ENCODE assay signal across 1 cellular context in the genomic region with DNA sequence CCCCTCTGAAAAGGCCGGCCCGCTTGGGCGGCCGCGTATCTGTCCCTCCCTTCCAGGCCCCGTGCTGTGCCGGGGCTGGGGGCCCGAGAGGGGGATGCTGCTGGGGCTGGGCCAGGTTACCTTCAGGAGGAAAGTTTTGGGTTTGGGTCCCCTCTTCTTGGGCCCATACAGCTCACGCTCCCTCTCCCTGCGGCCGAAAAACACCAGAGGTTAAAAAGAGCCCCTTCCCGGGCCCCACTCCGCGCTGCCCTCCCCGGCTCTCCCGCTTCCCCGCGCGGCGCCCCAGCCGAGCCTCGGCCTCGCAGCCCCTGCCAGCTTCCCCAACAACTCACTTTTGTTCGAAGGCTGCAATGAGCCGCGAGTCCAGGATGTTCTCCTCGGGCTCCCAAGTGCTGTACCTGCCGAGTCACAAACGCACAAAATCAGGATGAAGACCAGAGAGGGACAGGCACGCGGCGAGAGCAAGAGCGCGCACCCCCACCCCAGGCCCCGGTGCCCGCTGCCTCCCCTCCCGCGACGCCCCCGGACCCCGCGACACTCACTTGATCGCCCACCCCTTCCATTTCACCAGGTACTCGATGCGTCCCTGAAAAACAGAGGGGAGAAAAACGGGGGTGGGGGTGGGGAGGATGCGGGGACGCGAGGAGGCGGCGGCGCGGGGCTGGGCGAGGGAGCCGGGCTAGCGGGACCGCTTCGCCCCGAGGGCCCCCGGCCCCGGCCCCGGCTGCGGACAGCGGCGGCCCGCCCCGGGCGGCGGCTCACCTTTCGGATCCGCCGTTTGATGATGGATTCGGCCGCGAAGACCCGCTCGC.
A peak's percentile ranks its signal among the peaks of the same experiment; 100 is the strongest.
TF ChIP-seq lines count a peak whose summit lies in the region.

No MANE protein-coding gene starts in this region.

TF ChIP-seq in A549, 52 proteins besides CTCF, POLR2A, EP300 and RAD21 (continued from another document):
- TF ChIP-seq, protein P1, sequence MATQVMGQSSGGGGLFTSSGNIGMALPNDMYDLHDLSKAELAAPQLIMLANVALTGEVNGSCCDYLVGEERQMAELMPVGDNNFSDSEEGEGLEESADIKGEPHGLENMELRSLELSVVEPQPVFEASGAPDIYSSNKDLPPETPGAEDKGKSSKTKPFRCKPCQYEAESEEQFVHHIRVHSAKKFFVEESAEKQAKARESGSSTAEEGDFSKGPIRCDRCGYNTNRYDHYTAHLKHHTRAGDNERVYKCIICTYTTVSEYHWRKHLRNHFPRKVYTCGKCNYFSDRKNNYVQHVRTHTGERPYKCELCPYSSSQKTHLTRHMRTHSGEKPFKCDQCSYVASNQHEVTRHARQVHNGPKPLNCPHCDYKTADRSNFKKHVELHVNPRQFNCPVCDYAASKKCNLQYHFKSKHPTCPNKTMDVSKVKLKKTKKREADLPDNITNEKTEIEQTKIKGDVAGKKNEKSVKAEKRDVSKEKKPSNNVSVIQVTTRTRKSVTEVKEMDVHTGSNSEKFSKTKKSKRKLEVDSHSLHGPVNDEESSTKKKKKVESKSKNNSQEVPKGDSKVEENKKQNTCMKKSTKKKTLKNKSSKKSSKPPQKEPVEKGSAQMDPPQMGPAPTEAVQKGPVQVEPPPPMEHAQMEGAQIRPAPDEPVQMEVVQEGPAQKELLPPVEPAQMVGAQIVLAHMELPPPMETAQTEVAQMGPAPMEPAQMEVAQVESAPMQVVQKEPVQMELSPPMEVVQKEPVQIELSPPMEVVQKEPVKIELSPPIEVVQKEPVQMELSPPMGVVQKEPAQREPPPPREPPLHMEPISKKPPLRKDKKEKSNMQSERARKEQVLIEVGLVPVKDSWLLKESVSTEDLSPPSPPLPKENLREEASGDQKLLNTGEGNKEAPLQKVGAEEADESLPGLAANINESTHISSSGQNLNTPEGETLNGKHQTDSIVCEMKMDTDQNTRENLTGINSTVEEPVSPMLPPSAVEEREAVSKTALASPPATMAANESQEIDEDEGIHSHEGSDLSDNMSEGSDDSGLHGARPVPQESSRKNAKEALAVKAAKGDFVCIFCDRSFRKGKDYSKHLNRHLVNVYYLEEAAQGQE (IDR thresholded peaks at IDR 0.05) = no peak
- TF ChIP-seq RFX5 (IDR thresholded peaks at IDR 0.05) (no peak), FOSB (CRISPR knock-in tag; IDR thresholded peaks at IDR 0.05) (no peak)
- TF ChIP-seq, protein P2, sequence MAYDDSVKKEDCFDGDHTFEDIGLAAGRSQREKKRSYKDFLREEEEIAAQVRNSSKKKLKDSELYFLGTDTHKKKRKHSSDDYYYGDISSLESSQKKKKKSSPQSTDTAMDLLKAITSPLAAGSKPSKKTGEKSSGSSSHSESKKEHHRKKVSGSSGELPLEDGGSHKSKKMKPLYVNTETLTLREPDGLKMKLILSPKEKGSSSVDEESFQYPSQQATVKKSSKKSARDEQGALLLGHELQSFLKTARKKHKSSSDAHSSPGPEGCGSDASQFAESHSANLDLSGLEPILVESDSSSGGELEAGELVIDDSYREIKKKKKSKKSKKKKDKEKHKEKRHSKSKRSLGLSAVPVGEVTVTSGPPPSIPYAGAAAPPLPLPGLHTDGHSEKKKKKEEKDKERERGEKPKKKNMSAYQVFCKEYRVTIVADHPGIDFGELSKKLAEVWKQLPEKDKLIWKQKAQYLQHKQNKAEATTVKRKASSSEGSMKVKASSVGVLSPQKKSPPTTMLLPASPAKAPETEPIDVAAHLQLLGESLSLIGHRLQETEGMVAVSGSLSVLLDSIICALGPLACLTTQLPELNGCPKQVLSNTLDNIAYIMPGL (CRISPR knock-in tag; IDR thresholded peaks at IDR 0.05; ENCODE audit: borderline replicate concordance) = no peak
- TF ChIP-seq, protein P3, sequence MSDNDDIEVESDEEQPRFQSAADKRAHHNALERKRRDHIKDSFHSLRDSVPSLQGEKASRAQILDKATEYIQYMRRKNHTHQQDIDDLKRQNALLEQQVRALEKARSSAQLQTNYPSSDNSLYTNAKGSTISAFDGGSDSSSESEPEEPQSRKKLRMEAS (IDR thresholded peaks at IDR 0.05) = peak; percentile 40; the same call in 1 of the 2 replicates
